ENCODE assay signal across 8 cellular contexts in genomic region chr6:32895006-32895345, GRCh38. TPM values are rescaled to one million over a fixed set of nuclear protein-coding genes. Genes with fewer than 3 reads are reported as not detected.
DNase-seq lines count a peak whose midpoint lies in the region; ATAC-seq and TF ChIP-seq lines count a peak whose summit lies in the region.

No MANE protein-coding gene starts in this region.

- POLR2A ChIA-PET in AG04449 (lab: Yijun Ruan, JAX), result interaction anchor here (1.8 to 1.9 kb wide), 2 partner anchors 76 to 80 kb away, joined by 10 to 34 read pairs; no protein-coding TSS in a partner anchor

- H3K4me3 ChIP-seq in AG04449 (ENCODE audit: low read depth, low read length), result peak overlapping the region; percentile 77
- peak overlapping the region; percentile 98 for H3K4me3 ChIP-seq in iPS DF 6.9 (ENCODE audit: low read length)

- H3K9me3 Mint-ChIP-seq in H9, result no peaks in the 10 kb centered on the region; a peak in 2 of 5 replicates
- no peaks in the 10 kb centered on the region for H3K9me3 Mint-ChIP-seq in activated T-helper 1 cell treated with anti-CD3 and anti-CD28 coated beads, Interleukin-12 subunit alpha, Interleukin-12 subunit beta, Interleukin-2, Interleukin-4 antibody, amounts not matched to agents 30 ng/mL and 10 ng/mL and 1 ng/mL, durations not matched to agents 14 hours and 24 hours and 36 hours
- no peaks in the 10 kb centered on the region for H3K9me3 Mint-ChIP-seq in stimulated activated naive CD8-positive, alpha-beta T cell treated with anti-CD3 and anti-CD28 coated beads, Interleukin-15, amount 100 ng/mL, for 72 hours

- no peaks in the 10 kb centered on the region for H3K79me1 ChIP-seq in H9 (ENCODE audit: insufficient read depth, low read depth, low read length, poor library complexity, severe bottlenecking)

- H3K79me2 ChIP-seq in H9 (ENCODE audit: insufficient read depth, low read length), result peaks cover 2% of the 10 kb centered on the region; the same call in 1 of the 2 replicates

- H2BK120ac ChIP-seq in H9 (ENCODE audit: low read depth, low read length, poor library complexity, severe bottlenecking), result no peak overlapping the region

- no peaks in the 10 kb centered on the region for H3K27me3 Mint-ChIP-seq in H9 (ENCODE audit: low read depth)
- H3K27me3 Mint-ChIP-seq in activated T-helper 1 cell treated with anti-CD3 and anti-CD28 coated beads, Interleukin-12 subunit alpha, Interleukin-12 subunit beta, Interleukin-2, Interleukin-4 antibody, amounts not matched to agents 30 ng/mL and 10 ng/mL and 1 ng/mL, durations not matched to agents 14 hours and 24 hours and 36 hours (ENCODE audit: insufficient read depth), result peaks cover 10% of the 10 kb centered on the region
- H3K27me3 Mint-ChIP-seq in stimulated activated naive CD8-positive, alpha-beta T cell treated with anti-CD3 and anti-CD28 coated beads, Interleukin-15, amount 100 ng/mL, for 72 hours, result no peaks in the 10 kb centered on the region

- intact Hi-C loops in activated T-helper 1 cell treated with anti-CD3 and anti-CD28 coated beads, Interleukin-12 subunit alpha, Interleukin-12 subunit beta, Interleukin-2, Interleukin-4 antibody, amounts not matched to agents 30 ng/mL and 10 ng/mL and 1 ng/mL, durations not matched to agents 14 hours and 24 hours and 36 hours (cut with micrococcal nuclease), result loop anchor here (2.0 kb wide), 4 partner anchors 56 to 354 kb away; partner anchors contain the start of genes RXRB, SLC39A7 and TAP2

- peak; percentile 22 for ATAC-seq in stimulated activated naive CD8-positive, alpha-beta T cell treated with anti-CD3 and anti-CD28 coated beads, Interleukin-15, amount 100 ng/mL, for 72 hours
- ATAC-seq in HG03097 (IDR thresholded peaks at IDR 0.05; ENCODE audit: low FRiP score, unreplicated experiment), result no peak

- no peak overlapping the region for H2BK12ac ChIP-seq in H9 (ENCODE audit: insufficient read length, low read depth, low read length)

- CTCF ChIA-PET in AG04449 (lab: Yijun Ruan, JAX), result interaction anchor here (0.9 to 5.3 kb wide), 10 partner anchors 9 to 353 kb away, joined by 3 to 44 read pairs (median 9); partner anchors contain the start of gene HLA-DMA

- H3K56ac ChIP-seq in H9 (ENCODE audit: insufficient read length, low read depth, low read length), result no peak overlapping the region

- H3K36me3 Mint-ChIP-seq in H9 (ENCODE audit: insufficient read depth in 1 of 3, low read depth in 3 of 3), result peaks cover 0 to 2% (median 0%) of the 10 kb centered on the region in 3 experiments; a peak in 2 of 7 replicates
- H3K36me3 Mint-ChIP-seq in activated T-helper 1 cell treated with anti-CD3 and anti-CD28 coated beads, Interleukin-12 subunit alpha, Interleukin-12 subunit beta, Interleukin-2, Interleukin-4 antibody, amounts not matched to agents 30 ng/mL and 10 ng/mL and 1 ng/mL, durations not matched to agents 14 hours and 24 hours and 36 hours (ENCODE audit: low read depth), result peaks cover 8% of the 10 kb centered on the region

- peak overlapping the region; percentile 26; the same call in 1 of the 2 replicates for H3K14ac ChIP-seq in H9 (ENCODE audit: insufficient read depth, low read length)

- no peak overlapping the region for H3K23ac ChIP-seq in H9 (ENCODE audit: insufficient read length, low read depth, low read length)

- peaks cover 10 to 19% of the 10 kb centered on the region in 2 experiments for H3K4me1 Mint-ChIP-seq in H9
- peaks cover 48% of the 10 kb centered on the region for H3K4me1 Mint-ChIP-seq in activated T-helper 1 cell treated with anti-CD3 and anti-CD28 coated beads, Interleukin-12 subunit alpha, Interleukin-12 subunit beta, Interleukin-2, Interleukin-4 antibody, amounts not matched to agents 30 ng/mL and 10 ng/mL and 1 ng/mL, durations not matched to agents 14 hours and 24 hours and 36 hours (ENCODE audit: low read depth)
- H3K4me1 Mint-ChIP-seq in stimulated activated naive CD8-positive, alpha-beta T cell treated with anti-CD3 and anti-CD28 coated beads, Interleukin-15, amount 100 ng/mL, for 72 hours, result peaks cover 43% of the 10 kb centered on the region

- H3K4me1 ChIP-seq in H9 (ENCODE audit: insufficient read depth, low read length) (peaks cover 3% of the 10 kb centered on the region; the same call in 1 of the 2 replicates), iPS DF 6.9 (ENCODE audit: control insufficient read depth, insufficient read depth, low read length) (no peaks in the 10 kb centered on the region)

- peak overlapping the region; percentile 72 for H3K4me2 ChIP-seq in H9 (ENCODE audit: insufficient read depth, insufficient read length, low read length)

- TF ChIP-seq CTCF in AG04449 (IDR thresholded peaks at IDR 0.05; ENCODE audit: insufficient read depth, low read length, missing control alignments) (no peak), H9 (conservative IDR thresholded peaks at IDR 0.05) (no peak)

- no peak overlapping the region for H4K91ac ChIP-seq in H9 (ENCODE audit: insufficient read length, low read depth, low read length)

- no peak overlapping the region for H2BK20ac ChIP-seq in H9 (ENCODE audit: low read depth, low read length, poor library complexity, severe bottlenecking)

- no CpG with 5 or more reads among the region's 8 CpGs for WGBS in H9 (ENCODE audit: extremely low coverage, insufficient read length, low lambda C conversion rate)
- no CpG with 5 or more reads among the region's 8 CpGs for WGBS in iPS DF 6.9 (ENCODE audit: insufficient coverage, insufficient read length)

- H2BK15ac ChIP-seq in H9 (ENCODE audit: low read depth, low read length), result no peak overlapping the region

- peak overlapping the region; percentile 64 for H3K9ac ChIP-seq in H9 (ENCODE audit: extremely low read depth, insufficient read length, low read length)

- H4K5ac ChIP-seq in H9 (ENCODE audit: insufficient read length, low read depth, low read length), result no peak overlapping the region

- no peaks in the 10 kb centered on the region for H4K20me1 ChIP-seq in H9 (ENCODE audit: control insufficient read depth, insufficient read depth, insufficient read length)

- H2BK5ac ChIP-seq in H9 (ENCODE audit: insufficient read length, low read length), result no peak overlapping the region

- no peak overlapping the region for H3T11ph ChIP-seq in H9 (ENCODE audit: low read length)

- no peak overlapping the region for H4K8ac ChIP-seq in H9 (replicated peaks; ENCODE audit: insufficient read length, low read depth, low read length)

- peaks cover 13% of the 10 kb centered on the region for H3K23me2 ChIP-seq in H9 (ENCODE audit: insufficient read length, low read depth, low read length, poor library complexity, severe bottlenecking)

- no peaks in the 10 kb centered on the region for H3K27me3 ChIP-seq in H9 (ENCODE audit: insufficient read depth, low read length)
- no peaks in the 10 kb centered on the region for H3K27me3 ChIP-seq in iPS DF 6.9 (ENCODE audit: control insufficient read depth, insufficient read depth, low read length)

- H3K18ac ChIP-seq in H9 (ENCODE audit: insufficient read length, low read depth, low read length), result no peak overlapping the region

- H3K27ac Mint-ChIP-seq in H9, result peak overlapping the region in 2 of 3 experiments; percentile 73 to 92; a peak in 3 of 7 replicates
- peak overlapping the region; percentile 41 for H3K27ac Mint-ChIP-seq in activated T-helper 1 cell treated with anti-CD3 and anti-CD28 coated beads, Interleukin-12 subunit alpha, Interleukin-12 subunit beta, Interleukin-2, Interleukin-4 antibody, amounts not matched to agents 30 ng/mL and 10 ng/mL and 1 ng/mL, durations not matched to agents 14 hours and 24 hours and 36 hours
- H3K27ac Mint-ChIP-seq in stimulated activated naive CD8-positive, alpha-beta T cell treated with anti-CD3 and anti-CD28 coated beads, Interleukin-15, amount 100 ng/mL, for 72 hours, result peak overlapping the region; percentile 94 to 97

- no peak overlapping the region for H3K27ac ChIP-seq in H9 (ENCODE audit: insufficient read length, low read depth, low read length)
- no peak overlapping the region for H3K27ac ChIP-seq in iPS DF 6.9 (ENCODE audit: low read length)

- DNase-seq in AG04449 (ENCODE audit: low read depth, low spot score) (no peak), H9 (no peak), iPS DF 6.9 (ENCODE audit: low read depth, low spot score) (no peak), NAMALWA (ENCODE audit: low spot score) (no peak), NCI-H2029 (lab: John Stamatoyannopoulos, UW) (no peak)
- DNase-seq in activated T-helper 1 cell treated with anti-CD3 and anti-CD28 coated beads, Interleukin-12 subunit alpha, Interleukin-12 subunit beta, Interleukin-2, Interleukin-4 antibody, amounts not matched to agents 30 ng/mL and 10 ng/mL and 1 ng/mL, durations not matched to agents 14 hours and 24 hours and 36 hours (ENCODE audit: low spot score), result no peak
- DNase-seq in stimulated activated naive CD8-positive, alpha-beta T cell treated with anti-CD3 and anti-CD28 coated beads, Interleukin-15, amount 100 ng/mL, for 72 hours, result no peak

- no peaks in the 10 kb centered on the region for H3K36me3 ChIP-seq in iPS DF 6.9 (ENCODE audit: control insufficient read depth, insufficient read depth, low read length)

- H2AFZ ChIP-seq in H9 (ENCODE audit: low read length), result no peak overlapping the region

- no peak overlapping the region for H2AK5ac ChIP-seq in H9 (ENCODE audit: insufficient read length, low read length)

- peak overlapping the region; percentile 96 to 98 for H3K4me3 Mint-ChIP-seq in H9
- peak overlapping the region; percentile 99 for H3K4me3 Mint-ChIP-seq in activated T-helper 1 cell treated with anti-CD3 and anti-CD28 coated beads, Interleukin-12 subunit alpha, Interleukin-12 subunit beta, Interleukin-2, Interleukin-4 antibody, amounts not matched to agents 30 ng/mL and 10 ng/mL and 1 ng/mL, durations not matched to agents 14 hours and 24 hours and 36 hours
- H3K4me3 Mint-ChIP-seq in stimulated activated naive CD8-positive, alpha-beta T cell treated with anti-CD3 and anti-CD28 coated beads, Interleukin-15, amount 100 ng/mL, for 72 hours, result peak overlapping the region; percentile 96 to 99

- H3K9me3 ChIP-seq in H9 (ENCODE audit: control insufficient read depth, low read depth, low read length) (no peaks in the 10 kb centered on the region), iPS DF 6.9 (ENCODE audit: control insufficient read depth, insufficient read depth, low read length) (no peaks in the 10 kb centered on the region)

- no peak overlapping the region for H3K4ac ChIP-seq in H9 (ENCODE audit: low read depth, low read length)

RNA-seq across cellular contexts. Expression of gene PSMB9, which starts 41.0 kb away (rescaled TPM):
- 3.2 and 3.5 TPM in 2 replicates for total RNA-seq in H9 (2021)
- total RNA-seq in activated T-helper 1 cell treated with anti-CD3 and anti-CD28 coated beads, Interleukin-12 subunit alpha, Interleukin-12 subunit beta, Interleukin-2, Interleukin-4 antibody, amounts not matched to agents 30 ng/mL and 10 ng/mL and 1 ng/mL, durations not matched to agents 14 hours and 24 hours and 36 hours, result 249 and 253 TPM in 2 replicates

RNA-seq across cellular contexts. Expression of gene TAP1, which starts 41.5 kb away (rescaled TPM):
- 12.1 and 12.7 TPM in 2 replicates for total RNA-seq in H9 (2021)
- total RNA-seq in activated T-helper 1 cell treated with anti-CD3 and anti-CD28 coated beads, Interleukin-12 subunit alpha, Interleukin-12 subunit beta, Interleukin-2, Interleukin-4 antibody, amounts not matched to agents 30 ng/mL and 10 ng/mL and 1 ng/mL, durations not matched to agents 14 hours and 24 hours and 36 hours, result 284 and 290 TPM in 2 replicates

RNA-seq across cellular contexts. Expression of gene HLA-DMB, which starts 45.9 kb away (rescaled TPM):
- 1.5 and 1.7 TPM in 2 replicates for total RNA-seq in H9 (2021)
- 2.7 and 2.8 TPM in 2 replicates for total RNA-seq in activated T-helper 1 cell treated with anti-CD3 and anti-CD28 coated beads, Interleukin-12 subunit alpha, Interleukin-12 subunit beta, Interleukin-2, Interleukin-4 antibody, amounts not matched to agents 30 ng/mL and 10 ng/mL and 1 ng/mL, durations not matched to agents 14 hours and 24 hours and 36 hours

RNA-seq across cellular contexts. Expression of gene PSMB8, which starts 51.1 kb away (rescaled TPM):
- total RNA-seq in H9 (2021), result 17.6 and 19.1 TPM in 2 replicates
- total RNA-seq in activated T-helper 1 cell treated with anti-CD3 and anti-CD28 coated beads, Interleukin-12 subunit alpha, Interleukin-12 subunit beta, Interleukin-2, Interleukin-4 antibody, amounts not matched to agents 30 ng/mL and 10 ng/mL and 1 ng/mL, durations not matched to agents 14 hours and 24 hours and 36 hours, result 353 and 358 TPM in 2 replicates

RNA-seq across cellular contexts. Expression of gene TAP2, which starts 56.4 kb away (rescaled TPM):
- 16.3 and 20.3 TPM in 2 replicates for total RNA-seq in H9 (2021)
- 160 and 167 TPM in 2 replicates for total RNA-seq in activated T-helper 1 cell treated with anti-CD3 and anti-CD28 coated beads, Interleukin-12 subunit alpha, Interleukin-12 subunit beta, Interleukin-2, Interleukin-4 antibody, amounts not matched to agents 30 ng/mL and 10 ng/mL and 1 ng/mL, durations not matched to agents 14 hours and 24 hours and 36 hours

Comparison
In these comparisons a context has a peak if more than half of its experiments do, and no peak if none do; other contexts are left out.
1. H3K27ac Mint-ChIP-seq: peak in every context shown above with its lines; median percentile 96 in stimulated activated naive CD8-positive, alpha-beta T cell treated with anti-CD3 and anti-CD28 coated beads, Interleukin-15, amount 100 ng/mL, for 72 hours; 82 in H9; 41 in activated T-helper 1 cell treated with anti-CD3 and anti-CD28 coated beads, Interleukin-12 subunit alpha, Interleukin-12 subunit beta, Interleukin-2, Interleukin-4 antibody, amounts not matched to agents 30 ng/mL and 10 ng/mL and 1 ng/mL, durations not matched to agents 14 hours and 24 hours and 36 hours.
2. RNA of gene PSMB9, which starts 41.0 kb away (total RNA-seq): 249 to 253 TPM in activated T-helper 1 cell treated with anti-CD3 and anti-CD28 coated beads, Interleukin-12 subunit alpha, Interleukin-12 subunit beta, Interleukin-2, Interleukin-4 antibody, amounts not matched to agents 30 ng/mL and 10 ng/mL and 1 ng/mL, durations not matched to agents 14 hours and 24 hours and 36 hours; 3.2 to 3.5 TPM in H9; every median in the first group is over 10 times any median in the second.
3. RNA of gene TAP1, which starts 41.5 kb away (total RNA-seq): 284 to 290 TPM in activated T-helper 1 cell treated with anti-CD3 and anti-CD28 coated beads, Interleukin-12 subunit alpha, Interleukin-12 subunit beta, Interleukin-2, Interleukin-4 antibody, amounts not matched to agents 30 ng/mL and 10 ng/mL and 1 ng/mL, durations not matched to agents 14 hours and 24 hours and 36 hours; 12.1 to 12.7 TPM in H9; every median in the first group is over 10 times any median in the second.
4. Peak in every context shown above with its lines, with median percentiles within 50 percentile points of each other: H3K4me3 Mint-ChIP-seq.